ENCODE assay signal across 8 cellular contexts in genomic region chr14:77099425-77100167, GRCh38. TPM values are rescaled to one million over a fixed set of nuclear protein-coding genes. Genes with fewer than 3 reads are reported as not detected.
DNase-seq lines count a peak whose midpoint lies in the region; ATAC-seq and TF ChIP-seq lines count a peak whose summit lies in the region.

No MANE protein-coding gene starts in this region.

- H2BK15ac ChIP-seq in H9 (ENCODE audit: low read depth, low read length), result no peak overlapping the region

- H3K23ac ChIP-seq in H9 (ENCODE audit: insufficient read length, low read depth, low read length), result no peak overlapping the region

- TF ChIP-seq POLR2A in erythroblast (IDR thresholded peaks at IDR 0.05; ENCODE audit: low read length), result no peak

- peaks cover 13% of the 10 kb centered on the region for H3K23me2 ChIP-seq in H9 (ENCODE audit: insufficient read length, low read depth, low read length, poor library complexity, severe bottlenecking)

- no peaks in the 10 kb centered on the region for H3K36me3 ChIP-seq in parathyroid adenoma (ENCODE audit: control insufficient read depth, insufficient read depth, low read length)

- H2BK12ac ChIP-seq in H9 (ENCODE audit: insufficient read length, low read depth, low read length), result no peak overlapping the region

- H4K5ac ChIP-seq in H9 (ENCODE audit: insufficient read length, low read depth, low read length), result no peak overlapping the region

- H3K18ac ChIP-seq in H9 (ENCODE audit: insufficient read length, low read depth, low read length), result no peak overlapping the region

- POLR2A ChIA-PET in AG04450 (lab: Yijun Ruan, JAX), result interaction anchor here (0.7 to 1.5 kb wide), 2 partner anchors 222 to 229 kb away, joined by 4 to 6 read pairs; partner anchors contain the start of gene GSTZ1

- H2BK120ac ChIP-seq in H9 (ENCODE audit: low read depth, low read length, poor library complexity, severe bottlenecking), result no peak overlapping the region

- H3K4me1 ChIP-seq in H9 (ENCODE audit: insufficient read depth, low read length) (peaks cover 5% of the 10 kb centered on the region; the same call in 1 of the 2 replicates), parathyroid adenoma (peaks cover 20% of the 10 kb centered on the region)

- H3K9ac ChIP-seq in H9 (ENCODE audit: extremely low read depth, insufficient read length, low read length) (no peak overlapping the region), parathyroid adenoma (no peak overlapping the region)

- peak overlapping the region; percentile 79 to 87 for H3K4me3 Mint-ChIP-seq in H9

- TF ChIP-seq CTCF in AG04450 (IDR thresholded peaks at IDR 0.05; ENCODE audit: low read depth, low read length), result no peak
- no peak for TF ChIP-seq CTCF in H9 (conservative IDR thresholded peaks at IDR 0.05)
- no peak for TF ChIP-seq CTCF in parathyroid adenoma (IDR thresholded peaks at IDR 0.05)

- H3K9me3 ChIP-seq in AG04450 (ENCODE audit: control insufficient read depth, insufficient read depth, low read length), result peaks cover 3% of the 10 kb centered on the region; the same call in 1 of the 2 replicates
- H3K9me3 ChIP-seq in H9 (ENCODE audit: control insufficient read depth, low read depth, low read length), result no peaks in the 10 kb centered on the region
- H3K9me3 ChIP-seq in parathyroid adenoma (ENCODE audit: control insufficient read depth, low read length), result no peaks in the 10 kb centered on the region

- WGBS in H9 (ENCODE audit: extremely low coverage, insufficient read length, low lambda C conversion rate), result no CpG with 5 or more reads among the region's 7 CpGs

- H3K27me3 ChIP-seq in AG04450 (ENCODE audit: control insufficient read depth, insufficient read depth, low read length), result no peaks in the 10 kb centered on the region
- H3K27me3 ChIP-seq in H9 (ENCODE audit: insufficient read depth, low read length), result no peaks in the 10 kb centered on the region
- no peaks in the 10 kb centered on the region for H3K27me3 ChIP-seq in parathyroid adenoma (ENCODE audit: control insufficient read depth, insufficient read depth, low read length)

- no peak overlapping the region for H2BK5ac ChIP-seq in H9 (ENCODE audit: insufficient read length, low read length)

- H3K56ac ChIP-seq in H9 (ENCODE audit: insufficient read length, low read depth, low read length), result no peak overlapping the region

- no peaks in the 10 kb centered on the region for H3K27me3 Mint-ChIP-seq in H9 (ENCODE audit: low read depth)

- H2AFZ ChIP-seq in H9 (ENCODE audit: low read length) (no peak overlapping the region), parathyroid adenoma (no peak overlapping the region)

- no peak overlapping the region for H3K14ac ChIP-seq in H9 (ENCODE audit: insufficient read depth, low read length)

- H3K27ac ChIP-seq in AG04450 (ENCODE audit: low read depth, low read length), result no peak overlapping the region
- H3K27ac ChIP-seq in H9 (ENCODE audit: insufficient read length, low read depth, low read length), result no peak overlapping the region
- peak overlapping the region; percentile 98 for H3K27ac ChIP-seq in parathyroid adenoma

- no peaks in the 10 kb centered on the region for H4K20me1 ChIP-seq in H9 (ENCODE audit: control insufficient read depth, insufficient read depth, insufficient read length)

- peak overlapping the region; percentile 90 for H3K4me2 ChIP-seq in H9 (ENCODE audit: insufficient read depth, insufficient read length, low read length)
- peak overlapping the region; percentile 90 for H3K4me2 ChIP-seq in parathyroid adenoma (ENCODE audit: low read length)

- DNase-seq in AG04450 (ENCODE audit: low read depth, low spot score) (peak; percentile 21), H9 (no peak), SK-MEL-5 (ENCODE audit: low read depth, low spot score) (peak; percentile 55), erythroblast (lab: John Stamatoyannopoulos, UW) (peak; percentile 39 to 51), ecto neural progenitor cell (ENCODE audit: low spot score) (no peak)

- peaks cover 49 to 67% of the 10 kb centered on the region in 2 experiments for H3K4me1 Mint-ChIP-seq in H9

- H3K4ac ChIP-seq in H9 (ENCODE audit: low read depth, low read length), result no peak overlapping the region

- H3K4me3 ChIP-seq in AG04450 (ENCODE audit: low read depth, low read length) (peak overlapping the region; percentile 99), parathyroid adenoma (ENCODE audit: low read depth, low read length) (peak overlapping the region; percentile 100)

- no peaks in the 10 kb centered on the region for H3K79me1 ChIP-seq in H9 (ENCODE audit: insufficient read depth, low read depth, low read length, poor library complexity, severe bottlenecking)

- no peaks in the 10 kb centered on the region for H3K9me3 Mint-ChIP-seq in H9

- CTCF ChIA-PET in AG04450 (lab: Charles Lee), result interaction anchor here (0.7 to 9.9 kb wide), 10 partner anchors 25 to 556 kb away, joined by 3 to 98 read pairs (median 7); no protein-coding TSS in a partner anchor

- in situ Hi-C loops in SK-MEL-5 (cut with HindIII; ENCODE audit: low pct_unique_long_range_greater_than_20kb, low sequenced_read_pairs), result no loop called here

- no peak overlapping the region for H3T11ph ChIP-seq in H9 (ENCODE audit: low read length)

- no peak overlapping the region for H2BK20ac ChIP-seq in H9 (ENCODE audit: low read depth, low read length, poor library complexity, severe bottlenecking)

- ATAC-seq in GM19035 (IDR thresholded peaks at IDR 0.05; ENCODE audit: unreplicated experiment), result no peak
- no peak for ATAC-seq in GM21528 (IDR thresholded peaks at IDR 0.05; ENCODE audit: low FRiP score, unreplicated experiment)

- no peak overlapping the region for H4K91ac ChIP-seq in H9 (ENCODE audit: insufficient read length, low read depth, low read length)

- H3K36me3 Mint-ChIP-seq in H9 (ENCODE audit: insufficient read depth in 1 of 3, low read depth in 3 of 3), result peaks cover 0 to 3% (median 0%) of the 10 kb centered on the region in 3 experiments; a peak in 3 of 7 replicates

- no peak overlapping the region for H2AK5ac ChIP-seq in H9 (ENCODE audit: insufficient read length, low read length)

- H3K27ac Mint-ChIP-seq in H9, result no peak overlapping the region

- H3K79me2 ChIP-seq in H9 (ENCODE audit: insufficient read depth, low read length), result peaks cover 5% of the 10 kb centered on the region; the same call in 1 of the 2 replicates
- peaks cover 44% of the 10 kb centered on the region for H3K79me2 ChIP-seq in parathyroid adenoma

- no peak overlapping the region for H4K8ac ChIP-seq in H9 (replicated peaks; ENCODE audit: insufficient read length, low read depth, low read length)

RNA-seq across cellular contexts. Expression of gene CIPC, which starts 1.5 kb away (rescaled TPM):
- 8.9 and 9.9 TPM in 2 replicates for polyA plus RNA-seq in AG04450 (2011; rRNA removed)
- 12.2 and 19.5 TPM in 2 replicates for polyA minus RNA-seq in AG04450 (2011; rRNA and poly(A)+ RNA removed)
- total RNA-seq in H9 (2021), result 22.2 and 23.4 TPM in 2 replicates
- 50.9 and 53.3 TPM in 2 replicates for total RNA-seq in SK-MEL-5 (2014; rRNA removed; shearing (Covaris generic))
- polyA plus RNA-seq in SK-MEL-5 (2015; cell fraction: cytosol; rRNA removed), result 24.1 and 36.2 TPM in 2 replicates
- 26.4 and 26.5 TPM in 2 replicates for polyA plus RNA-seq in SK-MEL-5 (2015; cell fraction: nucleus; rRNA removed)

RNA-seq across cellular contexts. Expression of gene ZDHHC22, which starts 42.0 kb away (rescaled TPM):
- not detected in 2 replicates for polyA plus RNA-seq in AG04450 (2011; rRNA removed)
- not detected in 2 replicates for polyA minus RNA-seq in AG04450 (2011; rRNA and poly(A)+ RNA removed)
- total RNA-seq in H9 (2021), result 11.3 and 11.9 TPM in 2 replicates
- 0.08 and 0.13 TPM in 2 replicates for total RNA-seq in SK-MEL-5 (2014; rRNA removed; shearing (Covaris generic))
- polyA plus RNA-seq in SK-MEL-5 (2015; cell fraction: cytosol; rRNA removed), result 0.06 and 0.15 TPM in 2 replicates
- 0.08 and 0.49 TPM in 2 replicates for polyA plus RNA-seq in SK-MEL-5 (2015; cell fraction: nucleus; rRNA removed)

Comparison
In these comparisons a context has a peak if more than half of its experiments do, and no peak if none do; other contexts are left out.
1. DNase-seq: peak in AG04450 (single experiment), SK-MEL-5 (single experiment) and erythroblast (2 of 2); none in H9 (single experiment) and ecto neural progenitor cell (single experiment).
2. RNA of gene ZDHHC22, which starts 42.0 kb away (total RNA-seq): 11.3 to 11.9 TPM in H9; 0.08 to 0.13 TPM in SK-MEL-5; every median in the first group is over 10 times any median in the second.